In the genomic region with DNA sequence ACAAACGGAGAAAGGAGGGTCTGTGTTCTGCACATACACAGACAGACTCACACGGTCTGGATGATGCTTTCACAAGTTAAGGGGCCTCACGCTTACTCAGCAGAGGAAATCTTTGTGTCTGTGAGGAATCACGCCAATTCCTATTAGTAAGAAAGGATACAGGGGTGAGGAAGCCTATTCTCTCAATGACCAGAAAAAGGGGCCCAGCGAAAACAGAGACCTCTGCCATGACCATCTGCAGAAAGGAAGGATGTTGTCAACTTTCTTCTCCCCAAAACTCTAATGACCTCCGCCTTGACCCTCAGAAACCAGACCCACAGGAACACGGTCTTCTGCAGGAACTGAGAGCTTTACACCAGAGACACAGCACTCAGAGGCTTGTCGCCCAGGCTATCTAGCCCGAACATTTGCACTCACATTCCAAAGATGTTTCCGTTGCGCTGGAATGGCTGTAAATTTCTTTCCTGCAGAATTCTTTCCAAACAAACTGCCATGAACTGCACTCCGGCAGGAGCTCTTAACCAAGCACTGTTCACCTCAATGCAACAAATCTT, we compare ENCODE assay signal across 10 cellular contexts.
DNase-seq lines count a peak whose midpoint lies in the region; ATAC-seq, FAIRE-seq and TF ChIP-seq lines count a peak whose summit lies in the region.
"Had no signal": no experiment of that assay in that cellular context is flagged by ENCODE, and none has a peak within 500 bp of the region (broad histone marks: within the 10 kb centered on the region; RNA-seq: fewer than 3 reads in every experiment).

No MANE protein-coding gene starts in this region.

- H3K79me2 ChIP-seq in smooth muscle cell (ENCODE audit: low read depth), result peaks cover 76% of the 10 kb centered on the region

- no peak overlapping the region for H2AFZ ChIP-seq in smooth muscle cell (ENCODE audit: low read depth)

- H3K9ac ChIP-seq in smooth muscle cell (ENCODE audit: low read depth), result peak overlapping the region; percentile 73

- peak overlapping the region; percentile 32 for H3K4me3 ChIP-seq in choroid plexus epithelial cell (ENCODE audit: low read depth, low read length)
- peak overlapping the region; percentile 49 for H3K4me3 ChIP-seq in smooth muscle cell

- WGBS in smooth muscle cell (ENCODE audit: low lambda C conversion rate), result 2% methylated on average over 12 of the region's 12 CpGs

- H3K36me3 ChIP-seq in smooth muscle cell (ENCODE audit: low read depth), result no peaks in the 10 kb centered on the region

- peaks cover 26% of the 10 kb centered on the region for H3F3A ChIP-seq in smooth muscle cell (ENCODE audit: low read depth)

- TF ChIP-seq CTCF in choroid plexus epithelial cell (conservative IDR thresholded peaks at IDR 0.05; ENCODE audit: low read depth, low read length), result no peak
- no peak for TF ChIP-seq CTCF in smooth muscle cell (IDR thresholded peaks at IDR 0.05; ENCODE audit: borderline replicate concordance, insufficient read depth, poor library complexity, severe bottlenecking)
- no peak for TF ChIP-seq CTCF in GM10248 (IDR thresholded peaks at IDR 0.05; ENCODE audit: control extremely low read depth, extremely low read depth, low read depth, missing control alignments)

- peak; percentile 92 for FAIRE-seq in H54 (lab: Jason Lieb, UNC)

- peak overlapping the region; percentile 87 for H3K4me2 ChIP-seq in smooth muscle cell

- no peaks in the 10 kb centered on the region for H3K9me3 ChIP-seq in smooth muscle cell (replicated peaks; ENCODE audit: low read depth)

- no peak for ATAC-seq in HG03354 (IDR thresholded peaks at IDR 0.05; ENCODE audit: poor library complexity, severe bottlenecking, unreplicated experiment)
- no peak for ATAC-seq in HG02885 (IDR thresholded peaks at IDR 0.05; ENCODE audit: poor library complexity, unreplicated experiment)
- ATAC-seq in GM21447 (IDR thresholded peaks at IDR 0.05; ENCODE audit: unreplicated experiment), result no peak

- CTCF ChIA-PET in GM10248 (lab: Yijun Ruan, JAX), result interaction anchor here (1.2 to 1.6 kb wide), 2 partner anchors 14 to 17 kb away, joined by 3 to 7 read pairs; no protein-coding TSS in a partner anchor

- peak overlapping the region; percentile 99 for H3K27ac ChIP-seq in smooth muscle cell (ENCODE audit: low read depth)

- DNase-seq in H54 (ENCODE audit: insufficient read length, low spot score) (no peak), choroid plexus epithelial cell (ENCODE audit: low read depth) (peak; percentile 86), kidney tubule cell (ENCODE audit: low spot score) (peak; percentile 33), smooth muscle cell (lab: John Stamatoyannopoulos, UW; ENCODE audit: unreplicated experiment) (no peak), GM10248 (ENCODE audit: extremely low spot score) (no peak)
- DNase-seq: activated T-cell treated with anti-CD3 and anti-CD28 coated beads for 4 hours, naive B cell had no signal

- H3K27me3 ChIP-seq in smooth muscle cell (ENCODE audit: low read depth), result no peaks in the 10 kb centered on the region

- POLR2A ChIA-PET in GM10248 (lab: Yijun Ruan, JAX), result no interaction called here

- no peak for TF ChIP-seq POLR2A in H54 (IDR thresholded peaks at IDR 0.05; ENCODE audit: low read depth, low read length)

- H4K20me1 ChIP-seq in smooth muscle cell (ENCODE audit: low read depth), result peaks cover 2% of the 10 kb centered on the region

- peaks cover 48% of the 10 kb centered on the region for H3K4me1 ChIP-seq in smooth muscle cell (ENCODE audit: low read depth)

Comparison
In these comparisons a context has a peak if more than half of its experiments do, and no peak if none do; other contexts are left out.
1. DNase-seq: peak in choroid plexus epithelial cell (single experiment) and kidney tubule cell (single experiment); none in H54 (single experiment), smooth muscle cell (single experiment) and GM10248 (single experiment).